14 cellular contexts compared by ENCODE assay signal in the genomic region with DNA sequence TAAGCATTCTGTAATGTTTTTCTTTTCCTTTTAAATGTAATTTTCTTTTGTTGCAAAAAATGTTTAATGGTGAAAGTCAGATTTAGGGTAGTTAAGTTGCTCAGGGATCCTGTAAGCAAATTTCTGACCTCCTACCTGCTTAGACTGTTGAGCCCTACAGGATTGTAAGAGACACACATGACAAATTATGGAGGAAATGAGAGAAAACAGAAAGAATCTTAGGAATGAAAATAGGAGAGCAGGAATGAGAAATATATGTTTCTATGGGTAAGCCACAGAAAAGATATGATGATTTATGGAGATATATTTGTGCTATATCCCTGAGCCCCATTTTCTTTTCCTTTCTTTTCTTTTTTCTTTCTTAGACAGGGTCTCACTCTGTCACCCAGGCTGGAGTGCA.
"Had no signal": no experiment of that assay in that cellular context is flagged by ENCODE, and none has a peak within 500 bp of the region (broad histone marks: within the 10 kb centered on the region; RNA-seq: fewer than 3 reads in every experiment).

No MANE protein-coding gene starts in this region.

- H3K4me1 Mint-ChIP-seq: stimulated activated naive B cell treated with anti-CD40 and anti-IgM and Interleukin-4, amounts not matched to agents 10 μg/mL and 1 μg/mL and 100 μg/mL, for 72 hours had no signal

- H3K27ac Mint-ChIP-seq: activated CD4-positive, alpha-beta T cell treated with anti-CD3 and anti-CD28 coated beads, Interleukin-2, amount 10 ng/mL, durations not matched to agents 7 days and 5 days; activated naive CD8-positive, alpha-beta T cell; effector memory CD8-positive, alpha-beta T cell; memory B cell; naive thymus-derived CD8-positive, alpha-beta T cell; stimulated activated naive B cell treated with anti-CD40 and anti-IgM and Interleukin-4, amounts not matched to agents 10 μg/mL and 1 μg/mL and 100 μg/mL, for 72 hours had no signal

- H3K4me1 ChIP-seq: tibial nerve, uterus had no signal

- H3K36me3 ChIP-seq: uterus had no signal

- H3K36me3 Mint-ChIP-seq: memory B cell; naive thymus-derived CD8-positive, alpha-beta T cell; stimulated activated naive B cell treated with anti-CD40 and anti-IgM and Interleukin-4, amounts not matched to agents 10 μg/mL and 1 μg/mL and 100 μg/mL, for 72 hours had no signal

- H3K27ac ChIP-seq: neutrophil, tibial nerve, uterus had no signal

- DNase-seq: activated CD4-positive, alpha-beta T cell treated with anti-CD3 and anti-CD28 coated beads, Interleukin-2, amount 10 ng/mL, durations not matched to agents 7 days and 5 days; activated CD8-positive, alpha-beta memory T cell treated with anti-CD3 and anti-CD28 coated beads, Interleukin-2, amount 50 U/mL, for 48 hours; activated gamma-delta T cell treated with Interleukin-2 at 50 U/mL for 16 hours; dermis blood vessel endothelial cell; effector memory CD8-positive, alpha-beta T cell; left ventricle myocardium superior; naive thymus-derived CD8-positive, alpha-beta T cell; stimulated activated naive B cell treated with anti-CD40 and anti-IgM and Interleukin-4, amounts not matched to agents 10 μg/mL and 1 μg/mL and 100 μg/mL, for 72 hours; T-helper 9 cell; uterus had no signal

- ATAC-seq: effector memory CD8-positive, alpha-beta T cell; left ventricle myocardium superior; naive thymus-derived CD8-positive, alpha-beta T cell; stimulated activated naive B cell treated with anti-CD40 and anti-IgM and Interleukin-4, amounts not matched to agents 10 μg/mL and 1 μg/mL and 100 μg/mL, for 72 hours had no signal

- H3K4me3 ChIP-seq: tibial nerve, uterus had no signal

- H3K27me3 Mint-ChIP-seq: memory B cell; stimulated activated naive B cell treated with anti-CD40 and anti-IgM and Interleukin-4, amounts not matched to agents 10 μg/mL and 1 μg/mL and 100 μg/mL, for 72 hours had no signal

- H3K9me3 ChIP-seq: neutrophil, tibial nerve, uterus had no signal

- H3K4me3 Mint-ChIP-seq: activated CD4-positive, alpha-beta T cell treated with anti-CD3 and anti-CD28 coated beads, Interleukin-2, amount 10 ng/mL, durations not matched to agents 7 days and 5 days; activated naive CD8-positive, alpha-beta T cell; effector memory CD8-positive, alpha-beta T cell; memory B cell; naive thymus-derived CD8-positive, alpha-beta T cell; stimulated activated naive B cell treated with anti-CD40 and anti-IgM and Interleukin-4, amounts not matched to agents 10 μg/mL and 1 μg/mL and 100 μg/mL, for 72 hours had no signal

- H3K27me3 ChIP-seq: neutrophil, tibial nerve, uterus had no signal
